In the genomic region with DNA sequence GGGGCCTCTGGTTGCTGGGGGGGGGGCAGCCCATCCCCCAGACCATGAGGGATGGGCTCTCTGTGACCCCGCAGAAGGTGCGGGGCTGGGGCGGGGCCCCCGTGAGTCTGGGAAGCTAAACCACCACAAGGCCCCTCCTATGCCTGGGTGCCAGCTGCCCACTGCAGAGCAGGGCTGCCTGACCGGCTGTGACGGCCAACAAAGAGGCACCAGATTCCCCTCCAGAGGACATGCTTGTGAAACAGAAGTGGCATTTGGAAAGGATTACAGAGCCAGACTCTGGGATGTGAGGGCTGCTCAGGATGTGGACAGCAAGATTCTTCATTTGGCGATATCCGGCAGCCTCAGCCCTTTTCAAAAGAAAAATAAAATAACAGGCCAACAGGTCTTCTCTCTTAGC, we compare ENCODE assay signal across 16 cellular contexts. TPM values are rescaled to one million over a fixed set of nuclear protein-coding genes. Genes with fewer than 3 reads are reported as not detected.
"Had no signal": no experiment of that assay in that cellular context is flagged by ENCODE, and none has a peak within 500 bp of the region (broad histone marks: within the 10 kb centered on the region; RNA-seq: fewer than 3 reads in every experiment).

No MANE protein-coding gene starts in this region.

- H3K27ac ChIP-seq: esophagus muscularis mucosa, neural progenitor cell, pancreas, skin epidermis had no signal

- ATAC-seq: activated naive CD4-positive, alpha-beta T cell treated with anti-CD3 and anti-CD28 coated beads, Interleukin-2, amount 50 U/mL, for 72 hours; activated T-cell treated with anti-CD3 and anti-CD28 coated beads, Interleukin-2, amount 50 U/mL, for 72 hours; pancreas had no signal

- H3K4me3 ChIP-seq: esophagus muscularis mucosa, neural progenitor cell, pancreas, skin epidermis had no signal

- DNase-seq: activated CD4-positive, alpha-beta T cell treated with anti-CD3 and anti-CD28 coated beads, Interleukin-2, amount 10 ng/mL, durations not matched to agents 7 days and 5 days; activated CD8-positive, alpha-beta memory T cell treated with anti-CD3 and anti-CD28 coated beads, Interleukin-2, amount 50 U/mL, for 48 hours; activated gamma-delta T cell; activated T-cell treated with anti-CD3 and anti-CD28 coated beads, Interleukin-2, amount 50 U/mL, for 72 hours; glutamatergic neuron; kidney; mesendoderm; retina; stimulated activated CD4-positive, alpha-beta T cell treated with anti-CD3 and anti-CD28 coated beads, Interleukin-4, amount 100 ng/mL, for 24 hours; stimulated activated naive CD4-positive, alpha-beta T cell; trophoblast cell had no signal

- H3K9me3 ChIP-seq: esophagus muscularis mucosa, pancreas had no signal

- H3K4me1 ChIP-seq: pancreas had no signal

- H3K36me3 ChIP-seq: esophagus muscularis mucosa, neural progenitor cell, pancreas had no signal

- H3K27me3 ChIP-seq: neural progenitor cell, pancreas had no signal

RNA-seq across cellular contexts. Expression of gene NTSR1, which starts 16.5 kb away (rescaled TPM):
- total RNA-seq: activated naive CD4-positive, alpha-beta T cell treated with anti-CD3 and anti-CD28 coated beads, Interleukin-2, amount 50 U/mL, for 72 hours; activated T-cell treated with anti-CD3 and anti-CD28 coated beads, Interleukin-2, amount 50 U/mL, for 72 hours had no signal
